In genomic region chr6:154888426-154888825, GRCh38 we compare ENCODE assay signal across 1 cellular context.
TF ChIP-seq lines count a peak whose summit lies in the region.

No MANE protein-coding gene starts in this region.

TF ChIP-seq in GM23338, 12 proteins besides CTCF, POLR2A, EP300 and RAD21 (continued from another document):
- TF ChIP-seq ZNF462 (CRISPR knock-in tag; IDR thresholded peaks at IDR 0.05), result no peak
- TF ChIP-seq CREB1 (CRISPR knock-in tag; IDR thresholded peaks at IDR 0.05; ENCODE audit: low read depth), result no peak
- no peak for TF ChIP-seq STAT1 (IDR thresholded peaks at IDR 0.05; ENCODE audit: unreplicated experiment)
- no peak for TF ChIP-seq EZH2 (IDR thresholded peaks at IDR 0.05; ENCODE audit: low read depth, unreplicated experiment)
TF ChIP-seq in GM23338: peak in this region for 0.
